In genomic region chr2:128727914-128728313, GRCh38 we compare ENCODE assay signal across 11 cellular contexts.
DNase-seq lines count a peak whose midpoint lies in the region; FAIRE-seq and TF ChIP-seq lines count a peak whose summit lies in the region.
"Had no signal": no experiment of that assay in that cellular context is flagged by ENCODE, and none has a peak within 500 bp of the region (broad histone marks: within the 10 kb centered on the region; RNA-seq: fewer than 3 reads in every experiment).

No MANE protein-coding gene starts in this region.

- H3K9me3 ChIP-seq in breast epithelium (no peaks in the 10 kb centered on the region), kidney (ENCODE audit: control insufficient read depth in 1 of 2, low read length in 2 of 2) (peaks cover 3 to 4% of the 10 kb centered on the region in 2 donors)
- H3K9me3 ChIP-seq: SK-N-SH had no signal

- H3K27me3 Mint-ChIP-seq in MCF 10A (ENCODE audit: insufficient read depth, unreplicated experiment): no peaks in the 10 kb centered on the region
- peaks cover 2% of the 10 kb centered on the region for H3K27me3 Mint-ChIP-seq in activated CD4-positive, alpha-beta memory T cell treated with anti-CD3 and anti-CD28 coated beads, Interleukin-2, amount 10 ng/mL, durations not matched to agents 7 days and 5 days

- H3K27ac Mint-ChIP-seq in MCF 10A (ENCODE audit: low read depth, unreplicated experiment): peak overlapping the region; percentile 73
- H3K27ac Mint-ChIP-seq in activated CD4-positive, alpha-beta memory T cell treated with anti-CD3 and anti-CD28 coated beads, Interleukin-2, amount 10 ng/mL, durations not matched to agents 7 days and 5 days: no peak overlapping the region
- H3K27ac Mint-ChIP-seq: CD4-positive, alpha-beta T cell had no signal

- intact Hi-C loops in MCF 10A (cut with micrococcal nuclease): no loop called here
- intact Hi-C loops in breast epithelium (cut with DNase I; ENCODE audit: low total_unique reads): no loop called here
- intact Hi-C loops in kidney (cut with DNase I): no loop called here

- no peak for FAIRE-seq in kidney (lab: Jason Lieb, UNC)

- H3K4me3 ChIP-seq in breast epithelium (no peak overlapping the region), HL-60 (replicated peaks; ENCODE audit: insufficient read depth, low read length) (no peak overlapping the region), cardiac fibroblast (replicated peaks in 1 of 2; ENCODE audit: low read depth in 2 of 2, low read length in 2 of 2) (no peak overlapping the region), kidney (ENCODE audit: low read length in 2 of 2) (no peak overlapping the region)

- TF ChIP-seq POLR2A in breast epithelium (IDR thresholded peaks at IDR 0.05): no peak

- H3K27me3 ChIP-seq in breast epithelium (no peaks in the 10 kb centered on the region), HL-60 (ENCODE audit: insufficient read depth, poor library complexity, severe bottlenecking) (no peaks in the 10 kb centered on the region)

- POLR2A ChIA-PET in MCF 10A (lab: Yijun Ruan, JAX): interaction anchor here (0.6 to 1.0 kb wide), 5 partner anchors 11 to 636 kb away, joined by 3 to 5 read pairs (median 3); no protein-coding TSS in a partner anchor
- POLR2A ChIA-PET in activated CD4-positive, alpha-beta memory T cell treated with anti-CD3 and anti-CD28 coated beads, Interleukin-2, amount 10 ng/mL, durations not matched to agents 7 days and 5 days (lab: Charles Lee): no interaction called here

- TF ChIP-seq CTCF in MCF 10A (IDR thresholded peaks at IDR 0.05; ENCODE audit: unreplicated experiment): no peak
- no peak for TF ChIP-seq CTCF in breast epithelium (IDR thresholded peaks at IDR 0.05)
- TF ChIP-seq CTCF in HL-60 (IDR thresholded peaks at IDR 0.05; ENCODE audit: insufficient read depth, low read length): no peak
- TF ChIP-seq CTCF in cardiac fibroblast (IDR thresholded peaks at IDR 0.05; ENCODE audit: low read depth, low read length): no peak
- TF ChIP-seq CTCF in kidney (IDR thresholded peaks at IDR 0.05; ENCODE audit: borderline replicate concordance, extremely low read depth, insufficient read depth): no peak

- H3K36me3 Mint-ChIP-seq in MCF 10A (ENCODE audit: insufficient read depth, unreplicated experiment): no peaks in the 10 kb centered on the region
- H3K36me3 Mint-ChIP-seq in activated CD4-positive, alpha-beta memory T cell treated with anti-CD3 and anti-CD28 coated beads, Interleukin-2, amount 10 ng/mL, durations not matched to agents 7 days and 5 days (ENCODE audit: low read depth): no peaks in the 10 kb centered on the region

- H3K9ac ChIP-seq in kidney (ENCODE audit: low read length in 2 of 2): no peak overlapping the region
- H3K9ac ChIP-seq: SK-N-SH had no signal

- no peaks in the 10 kb centered on the region for H3K36me3 ChIP-seq in breast epithelium
- no peaks in the 10 kb centered on the region for H3K36me3 ChIP-seq in kidney (ENCODE audit: control insufficient read depth in 1 of 2, insufficient read depth in 2 of 2, low read length in 2 of 2)

- no TSS peak for BruUV-seq in MCF 10A (replicated peaks; lab: Mats Ljungman, UMichigan)

- peak overlapping the region; percentile 3 for H3K4me3 Mint-ChIP-seq in MCF 10A (ENCODE audit: unreplicated experiment)
- no peak overlapping the region for H3K4me3 Mint-ChIP-seq in activated CD4-positive, alpha-beta memory T cell treated with anti-CD3 and anti-CD28 coated beads, Interleukin-2, amount 10 ng/mL, durations not matched to agents 7 days and 5 days
- H3K4me3 Mint-ChIP-seq: CD4-positive, alpha-beta T cell had no signal

- peaks cover 29% of the 10 kb centered on the region for H3K4me1 Mint-ChIP-seq in MCF 10A (ENCODE audit: insufficient read depth, unreplicated experiment)
- peaks cover 1% of the 10 kb centered on the region for H3K4me1 Mint-ChIP-seq in activated CD4-positive, alpha-beta memory T cell treated with anti-CD3 and anti-CD28 coated beads, Interleukin-2, amount 10 ng/mL, durations not matched to agents 7 days and 5 days

- peaks cover 12% of the 10 kb centered on the region for H3K9me3 Mint-ChIP-seq in MCF 10A (ENCODE audit: unreplicated experiment)
- H3K9me3 Mint-ChIP-seq in activated CD4-positive, alpha-beta memory T cell treated with anti-CD3 and anti-CD28 coated beads, Interleukin-2, amount 10 ng/mL, durations not matched to agents 7 days and 5 days: no peaks in the 10 kb centered on the region

- H3K4me1 ChIP-seq in breast epithelium (no peaks in the 10 kb centered on the region), kidney (ENCODE audit: control insufficient read depth in 1 of 2, insufficient read depth in 1 of 2, low read depth in 1 of 2, low read length in 2 of 2) (no peaks in the 10 kb centered on the region)

- H3K27ac ChIP-seq in breast epithelium (peak overlapping the region in 1 of 2 donors; percentile 73), HL-60 (replicated peaks) (no peak overlapping the region), kidney (ENCODE audit: low read depth in 2 of 2, low read length in 2 of 2) (no peak overlapping the region)

- CTCF ChIA-PET in MCF 10A (lab: Yijun Ruan, JAX): interaction anchor here (0.5 to 2.2 kb wide), 4 partner anchors 8 to 750 kb away, joined by 3 to 11 read pairs (median 5); no protein-coding TSS in a partner anchor
- CTCF ChIA-PET in activated CD4-positive, alpha-beta memory T cell treated with anti-CD3 and anti-CD28 coated beads, Interleukin-2, amount 10 ng/mL, durations not matched to agents 7 days and 5 days (lab: Charles Lee): interaction anchor here (1.7 kb wide), 1 partner anchor 27 kb away, joined by 4 read pairs; no protein-coding TSS in a partner anchor

- DNase-seq in MCF 10A (ENCODE audit: unreplicated experiment): peak; percentile 88
- no peak for DNase-seq in breast epithelium (ENCODE audit: low spot score in 2 of 2)
- peak; percentile 32 to 55 for DNase-seq in HL-60 (ENCODE audit: low read depth in 1 of 2, low spot score in 1 of 2)
- peak; percentile 91 to 92 for DNase-seq in cardiac fibroblast (ENCODE audit: low read depth in 2 of 2)
- no peak for DNase-seq in activated CD4-positive, alpha-beta memory T cell treated with anti-CD3 and anti-CD28 coated beads, Interleukin-2, amount 10 ng/mL, durations not matched to agents 7 days and 5 days
- DNase-seq in activated CD4-positive, CD25-positive, alpha-beta regulatory T cell treated with anti-CD3 and anti-CD28 coated beads, Interleukin-2, amount 50 U/mL, for 72 hours: no peak
- no peak for DNase-seq in activated gamma-delta T cell treated with Interleukin-2 at 50 U/mL for 16 hours
- DNase-seq in kidney: no peak
- DNase-seq: caudate nucleus; CD4-positive, alpha-beta T cell; SK-N-SH had no signal

Comparison
In these comparisons a context has a peak if more than half of its experiments do, and no peak if none do; other contexts are left out.
1. DNase-seq: peak in MCF 10A (single experiment), HL-60 (2 of 2) and cardiac fibroblast (2 of 2); none in breast epithelium (0 of 2), activated CD4-positive, alpha-beta memory T cell treated with anti-CD3 and anti-CD28 coated beads, Interleukin-2, amount 10 ng/mL, durations not matched to agents 7 days and 5 days (single experiment), activated CD4-positive, CD25-positive, alpha-beta regulatory T cell treated with anti-CD3 and anti-CD28 coated beads, Interleukin-2, amount 50 U/mL, for 72 hours (single experiment), activated gamma-delta T cell treated with Interleukin-2 at 50 U/mL for 16 hours (single experiment) and kidney (single experiment).